In the genomic region with DNA sequence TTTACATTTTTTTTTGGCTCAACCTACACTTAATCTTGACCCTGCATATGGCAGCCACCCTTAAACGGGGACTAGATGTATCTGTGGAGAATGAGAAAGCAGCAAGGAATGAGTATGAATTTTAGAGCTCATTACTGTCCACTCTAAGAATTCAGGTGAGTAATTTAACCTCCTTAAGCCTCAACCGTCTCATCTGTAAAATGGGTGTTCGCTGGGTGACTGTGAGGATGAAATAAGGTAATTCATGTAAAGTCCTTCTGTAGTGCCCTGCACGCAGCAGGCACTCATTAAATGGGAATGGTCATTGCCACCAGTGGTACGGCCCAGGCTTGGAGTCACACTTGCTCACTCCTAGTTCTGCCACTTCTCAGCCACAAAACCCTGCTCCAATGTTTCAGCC, we compare ENCODE assay signal across 31 cellular contexts.
DNase-seq lines count a peak whose midpoint lies in the region; ATAC-seq, FAIRE-seq and TF ChIP-seq lines count a peak whose summit lies in the region.
"Had no signal": no experiment of that assay in that cellular context is flagged by ENCODE, and none has a peak within 500 bp of the region (broad histone marks: within the 10 kb centered on the region; RNA-seq: fewer than 3 reads in every experiment).

No MANE protein-coding gene starts in this region.

- intact Hi-C loops in HepG2 (cut with micrococcal nuclease; ENCODE audit: unreplicated experiment) = no loop called here
- intact Hi-C loops in right lobe of liver (cut with DNase I) = no loop called here
- intact Hi-C loops in K562 (cut with micrococcal nuclease) = no loop called here

- H3K27me3 ChIP-seq in HepG2 (ENCODE audit: control insufficient read depth in 1 of 2, insufficient read depth in 2 of 2, low read length in 2 of 2) (no peaks in the 10 kb centered on the region), right lobe of liver (no peaks in the 10 kb centered on the region), K562 (ENCODE audit: control insufficient read depth in 2 of 2, insufficient read depth in 2 of 2, low read length in 2 of 2) (peaks cover 3 to 26% of the 10 kb centered on the region in 2 experiments; a peak in 4 of 5 replicates)
- H3K27me3 ChIP-seq: BE2C; BLaER1; BLaER1 treated with 17β-estradiol and CSF1 and Interleukin-3, amounts not matched to agents 10 nM and 100 nM had no signal

- ATAC-seq in HepG2 (no peak), right lobe of liver (no peak), K562 (no peak), HG03354 (IDR thresholded peaks at IDR 0.05; ENCODE audit: poor library complexity, severe bottlenecking, unreplicated experiment) (no peak)
- ATAC-seq: A549; CD8-positive, alpha-beta T cell had no signal

- no peak for TF ChIP-seq POLR2A in HepG2 (IDR thresholded peaks at IDR 0.05; ENCODE audit: insufficient read depth in 1 of 2, low read depth in 2 of 2, low read length in 2 of 2)
- no peak for TF ChIP-seq POLR2A in right lobe of liver (IDR thresholded peaks at IDR 0.05)
- no peak for TF ChIP-seq POLR2A in K562 (conservative IDR thresholded peaks at IDR 0.05)

- H3K9ac ChIP-seq in HepG2 (ENCODE audit: insufficient read depth, low read depth, low read length) (no peak overlapping the region), K562 (ENCODE audit: insufficient read depth in 1 of 2, low read depth in 2 of 2, low read length in 2 of 2) (no peak overlapping the region)
- H3K9ac ChIP-seq: BLaER1; BLaER1 treated with 17β-estradiol and CSF1 and Interleukin-3, amounts not matched to agents 10 nM and 100 nM had no signal

- no peak overlapping the region for H2AFZ ChIP-seq in HepG2 (ENCODE audit: low read length)
- no peak overlapping the region for H2AFZ ChIP-seq in K562 (ENCODE audit: low read depth, low read length)

- H3K4me1 ChIP-seq in HepG2 (ENCODE audit: insufficient read depth, low read length) = no peaks in the 10 kb centered on the region
- no peaks in the 10 kb centered on the region for H3K4me1 ChIP-seq in right lobe of liver
- no peaks in the 10 kb centered on the region for H3K4me1 ChIP-seq in K562 (replicated peaks in 1 of 2; ENCODE audit: control insufficient read depth in 2 of 2, insufficient read depth in 2 of 2, low read length in 2 of 2)
- H3K4me1 ChIP-seq: A549; BE2C; BLaER1; BLaER1 treated with 17β-estradiol and CSF1 and Interleukin-3, amounts not matched to agents 10 nM and 100 nM; Caco-2 had no signal

- H3K36me3 ChIP-seq in HepG2 (replicated peaks in 1 of 2; ENCODE audit: control insufficient read depth in 1 of 2, insufficient read depth in 2 of 2, low read length in 2 of 2) = no peaks in the 10 kb centered on the region
- H3K36me3 ChIP-seq in right lobe of liver = no peaks in the 10 kb centered on the region
- H3K36me3 ChIP-seq in K562 (ENCODE audit: control insufficient read depth, insufficient read depth, low read length) = no peaks in the 10 kb centered on the region
- H3K36me3 ChIP-seq: BE2C; BLaER1; BLaER1 treated with 17β-estradiol and CSF1 and Interleukin-3, amounts not matched to agents 10 nM and 100 nM had no signal

- no peak overlapping the region for H3K4me3 ChIP-seq in HepG2 (replicated peaks in 1 of 3; ENCODE audit: insufficient read depth in 1 of 3, low read depth in 2 of 3, low read length in 3 of 3)
- no peak overlapping the region for H3K4me3 ChIP-seq in right lobe of liver
- H3K4me3 ChIP-seq in K562 = no peak overlapping the region
- H3K4me3 ChIP-seq: A549; BLaER1; BLaER1 treated with 17β-estradiol and CSF1 and Interleukin-3, amounts not matched to agents 10 nM and 100 nM had no signal

- CTCF ChIA-PET in HepG2 (lab: Yijun Ruan, JAX; ENCODE audit: low intra/inter-chr PET ratio, low total read pairs) = no interaction called here
- CTCF ChIA-PET in K562 (lab: Yijun Ruan, JAX; ENCODE audit: low intra/inter-chr PET ratio) = no interaction called here

- no peak for FAIRE-seq in HepG2 (lab: Jason Lieb, UNC)
- FAIRE-seq in K562 (lab: Jason Lieb, UNC) = no peak
- FAIRE-seq: A204.1, A549, D721Med had no signal

- H4K20me1 ChIP-seq in HepG2 (ENCODE audit: insufficient read depth, low read length) (no peaks in the 10 kb centered on the region), K562 (replicated peaks; ENCODE audit: control insufficient read depth, insufficient read depth, low read length) (no peaks in the 10 kb centered on the region)
- H4K20me1 ChIP-seq: BLaER1; BLaER1 treated with 17β-estradiol and CSF1 and Interleukin-3, amounts not matched to agents 10 nM and 100 nM had no signal

- no peak for TF ChIP-seq RAD21 in HepG2 (CRISPR knock-in tag; IDR thresholded peaks at IDR 0.05)
- no peak for TF ChIP-seq RAD21 in K562 (CRISPR knock-in tag; conservative IDR thresholded peaks at IDR 0.05 in 1 of 2, IDR thresholded peaks at IDR 0.05 in 1 of 2)

- in situ Hi-C loops in HepG2 (cut with HindIII; ENCODE audit: extremely low pct_ligation_motif_present, low pct_unique_long_range_greater_than_20kb) = no loop called here
- in situ Hi-C loops in K562 (cut with MboI) = no loop called here

- TF ChIP-seq CTCF in HepG2 (CRISPR knock-in tag; IDR thresholded peaks at IDR 0.05) = no peak
- no peak for TF ChIP-seq CTCF in right lobe of liver (IDR thresholded peaks at IDR 0.05)
- TF ChIP-seq CTCF in K562 (IDR thresholded peaks at IDR 0.05 in 2 of 3, conservative IDR thresholded peaks at IDR 0.05 in 1 of 3; ENCODE audit: insufficient read depth in 2 of 3, low read depth in 1 of 3, low read length in 3 of 3) = no peak

- BruUV-seq in HepG2 (replicated peaks; lab: Mats Ljungman, UMichigan) = no TSS peak
- no TSS peak for BruUV-seq in K562 (replicated peaks; lab: Mats Ljungman, UMichigan)

- 46% methylated on average over 5 of the region's 5 CpGs for WGBS in HepG2 (ENCODE audit: low lambda C conversion rate)
- WGBS in right lobe of liver (ENCODE audit: insufficient coverage, low coverage, low lambda C conversion rate, missing lambda C conversion rate) = 64% methylated on average over 3 of the region's 5 CpGs
- WGBS in K562 (ENCODE audit: insufficient coverage, low coverage, missing lambda C conversion rate) = 8% methylated on average over 5 of the region's 5 CpGs

- TF ChIP-seq EP300 in HepG2 (IDR thresholded peaks at IDR 0.05; ENCODE audit: low read depth in 2 of 2, low read length in 2 of 2) (no peak), HepG2 (CRISPR knock-in tag; IDR thresholded peaks at IDR 0.05; ENCODE audit: borderline replicate concordance) (no peak), K562 (IDR thresholded peaks at IDR 0.05; ENCODE audit: low read length) (no peak)

- no peaks in the 10 kb centered on the region for H3K9me1 ChIP-seq in K562 (ENCODE audit: control insufficient read depth, insufficient read depth, low read length)

- H3K79me2 ChIP-seq in HepG2 (ENCODE audit: insufficient read depth, low read length) (no peaks in the 10 kb centered on the region), K562 (ENCODE audit: control insufficient read depth, insufficient read depth, low read length) (no peaks in the 10 kb centered on the region)

- POLR2A ChIA-PET in HepG2 (lab: Yijun Ruan, JAX) = no interaction called here
- POLR2A ChIA-PET in K562 (lab: Yijun Ruan, JAX) = no interaction called here

- DNase-seq in HepG2 (ENCODE audit: low spot score) = no peak
- no peak for DNase-seq in right lobe of liver
- DNase-seq in K562 (ENCODE audit: extremely low read depth in 1 of 4, low spot score in 3 of 4) = no peak
- DNase-seq: 8988T; ACHN; AML-193; BE2C; C1 segment of cervical spinal cord; Caco-2; Calu3; CD4-positive, alpha-beta memory T cell; CD4-positive, alpha-beta T cell; CD4-positive, CD25-positive, alpha-beta regulatory T cell; CD8-positive, alpha-beta memory T cell; CD8-positive, alpha-beta T cell; COR-L47; DMS 273 treated with DMSO at 0.1 percent for 48 hours; DMS153; DMS53; DMS79; DMS79 treated with DMSO at 0.1 percent for 48 hours; DND-41; EL had no signal

- no peaks in the 10 kb centered on the region for H3K9me3 ChIP-seq in HepG2 (ENCODE audit: low read length)
- no peaks in the 10 kb centered on the region for H3K9me3 ChIP-seq in right lobe of liver
- no peaks in the 10 kb centered on the region for H3K9me3 ChIP-seq in K562 (replicated peaks; ENCODE audit: control insufficient read depth, insufficient read depth, low read depth, low read length)
- H3K9me3 ChIP-seq: A549, BE2C, Caco-2 had no signal

- H3K27ac ChIP-seq in HepG2 (ENCODE audit: extremely low read length, insufficient read depth, low read length) = no peak overlapping the region
- H3K27ac ChIP-seq in right lobe of liver = no peak overlapping the region
- no peak overlapping the region for H3K27ac ChIP-seq in K562 (ENCODE audit: extremely low read depth, low read depth, low read length)
- H3K27ac ChIP-seq: 22Rv1; A549; BLaER1; BLaER1 treated with 17β-estradiol and CSF1 and Interleukin-3, amounts not matched to agents 10 nM and 100 nM; C4-2B had no signal

- H3K4me2 ChIP-seq in HepG2 (ENCODE audit: low read depth, low read length) (no peak overlapping the region), K562 (ENCODE audit: insufficient read depth, low read length) (no peak overlapping the region)
- H3K4me2 ChIP-seq: A549; BLaER1; BLaER1 treated with 17β-estradiol and CSF1 and Interleukin-3, amounts not matched to agents 10 nM and 100 nM had no signal

TF ChIP-seq in HepG2, 621 proteins besides CTCF, POLR2A, EP300 and RAD21 (continues in another document):
- no peak for TF ChIP-seq ZSCAN21 (CRISPR knock-in tag; IDR thresholded peaks at IDR 0.05; ENCODE audit: borderline replicate concordance)

TF ChIP-seq in K562, 482 proteins besides CTCF, POLR2A, EP300 and RAD21 (continues in another document):
- TF ChIP-seq, protein P1, sequence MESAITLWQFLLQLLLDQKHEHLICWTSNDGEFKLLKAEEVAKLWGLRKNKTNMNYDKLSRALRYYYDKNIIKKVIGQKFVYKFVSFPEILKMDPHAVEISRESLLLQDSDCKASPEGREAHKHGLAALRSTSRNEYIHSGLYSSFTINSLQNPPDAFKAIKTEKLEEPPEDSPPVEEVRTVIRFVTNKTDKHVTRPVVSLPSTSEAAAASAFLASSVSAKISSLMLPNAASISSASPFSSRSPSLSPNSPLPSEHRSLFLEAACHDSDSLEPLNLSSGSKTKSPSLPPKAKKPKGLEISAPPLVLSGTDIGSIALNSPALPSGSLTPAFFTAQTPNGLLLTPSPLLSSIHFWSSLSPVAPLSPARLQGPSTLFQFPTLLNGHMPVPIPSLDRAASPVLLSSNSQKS (CRISPR knock-in tag; IDR thresholded peaks at IDR 0.05) = no peak
- TF ChIP-seq ADNP (tag; IDR thresholded peaks at IDR 0.05) (0 out of 2 replicates have a peak, but pooled peaks have one; percentile 10), BCOR (IDR thresholded peaks at IDR 0.05) (peak; percentile 45; the same call in 1 of the 2 replicates), ZNF431 (CRISPR knock-in tag; IDR thresholded peaks at IDR 0.05) (no peak), PTRF (tag; IDR thresholded peaks at IDR 0.05) (no peak), RBM25 (IDR thresholded peaks at IDR 0.05; ENCODE audit: low read depth, low read length, severe bottlenecking) (peak; percentile 82), ESRRA (IDR thresholded peaks at IDR 0.05; ENCODE audit: borderline replicate concordance, low read depth) (peak; percentile 51; the same call in 1 of the 2 replicates), KDM1A (IDR thresholded peaks at IDR 0.05) (0 out of 4 replicates have a peak, but pooled peaks of 1 of the 2 experiments have one; percentile 23), GABPB1 (CRISPR knock-in tag; IDR thresholded peaks at IDR 0.05) (no peak)
